ENCODE assay signal across 10 cellular contexts in genomic region chr11:114110948-114111347, GRCh38. TPM values are rescaled to one million over a fixed set of nuclear protein-coding genes. Genes with fewer than 3 reads are reported as not detected.
DNase-seq lines count a peak whose midpoint lies in the region; ATAC-seq and TF ChIP-seq lines count a peak whose summit lies in the region.
"Had no signal": no experiment of that assay in that cellular context is flagged by ENCODE, and none has a peak within 500 bp of the region (broad histone marks: within the 10 kb centered on the region; RNA-seq: fewer than 3 reads in every experiment).

No MANE protein-coding gene starts in this region.

- H3K36me3 Mint-ChIP-seq in activated naive CD8-positive, alpha-beta T cell treated with anti-CD3 and anti-CD28 coated beads, Interleukin-2, amount 50 U/mL, for 24 hours (ENCODE audit: low read depth) = no peaks in the 10 kb centered on the region
- no peaks in the 10 kb centered on the region for H3K36me3 Mint-ChIP-seq in T-cell
- no peaks in the 10 kb centered on the region for H3K36me3 Mint-ChIP-seq in endothelial cell (ENCODE audit: low read depth, unreplicated experiment)

- H3K27me3 Mint-ChIP-seq in activated naive CD8-positive, alpha-beta T cell treated with anti-CD3 and anti-CD28 coated beads, Interleukin-2, amount 50 U/mL, for 24 hours = peaks cover 8% of the 10 kb centered on the region
- H3K27me3 Mint-ChIP-seq in T-cell (peaks cover 19 to 21% of the 10 kb centered on the region in 2 donors), endothelial cell (ENCODE audit: unreplicated experiment) (peaks cover 1% of the 10 kb centered on the region)

- no peak for DNase-seq in activated naive CD8-positive, alpha-beta T cell treated with anti-CD3 and anti-CD28 coated beads, Interleukin-2, amount 50 U/mL, for 24 hours
- DNase-seq in fibroblast of pulmonary artery (ENCODE audit: low read depth) (peak; percentile 65), tibial artery (peak in 1 of 2 donors; percentile 78), epidermal melanocyte (ENCODE audit: insufficient read length, low spot score) (no peak), T-cell (no peak), endothelial cell (ENCODE audit: low spot score) (no peak)
- DNase-seq: DND-41, NCI-H1417 treated with DMSO at 0.1 percent for 48 hours, T-helper 1 cell had no signal

- H3K27ac ChIP-seq in neutrophil = peak overlapping the region; percentile 62
- peak overlapping the region; percentile 72 to 78 for H3K27ac ChIP-seq in tibial artery

- intact Hi-C loops in tibial artery (cut with DNase I; ENCODE audit: low total_unique reads) = no loop called here

- H3K9me3 ChIP-seq in neutrophil (no peaks in the 10 kb centered on the region), tibial artery (no peaks in the 10 kb centered on the region)

- TF ChIP-seq CTCF in fibroblast of pulmonary artery (IDR thresholded peaks at IDR 0.05; ENCODE audit: low read length, missing control alignments) = no peak
- no peak for TF ChIP-seq CTCF in neutrophil (IDR thresholded peaks at IDR 0.05)
- no peak for TF ChIP-seq CTCF in tibial artery (IDR thresholded peaks at IDR 0.05)
- TF ChIP-seq CTCF in endothelial cell (IDR thresholded peaks at IDR 0.05; ENCODE audit: unreplicated experiment) = no peak

- H3K4me3 Mint-ChIP-seq in activated naive CD8-positive, alpha-beta T cell treated with anti-CD3 and anti-CD28 coated beads, Interleukin-2, amount 50 U/mL, for 24 hours = peak overlapping the region; percentile 61
- H3K4me3 Mint-ChIP-seq in T-cell (peak overlapping the region in 1 of 3 donors; percentile 4), endothelial cell (ENCODE audit: unreplicated experiment) (no peak overlapping the region)

- peaks cover 23 to 33% of the 10 kb centered on the region in 2 experiments for H3K4me1 ChIP-seq in neutrophil (ENCODE audit: control insufficient read depth in 1 of 2, insufficient read depth in 1 of 2, low read depth in 1 of 2, low read length in 1 of 2)
- peaks cover 0 to 100% (median 90%) of the 10 kb centered on the region in 4 donors for H3K4me1 ChIP-seq in tibial artery

- POLR2A ChIA-PET in T-cell (lab: Charles Lee) = no interaction called here

- H3K9me3 Mint-ChIP-seq in activated naive CD8-positive, alpha-beta T cell treated with anti-CD3 and anti-CD28 coated beads, Interleukin-2, amount 50 U/mL, for 24 hours = no peaks in the 10 kb centered on the region
- H3K9me3 Mint-ChIP-seq in T-cell = no peaks in the 10 kb centered on the region
- no peaks in the 10 kb centered on the region for H3K9me3 Mint-ChIP-seq in endothelial cell (ENCODE audit: unreplicated experiment)

- H3K36me3 ChIP-seq in neutrophil = no peaks in the 10 kb centered on the region
- peaks cover 16 to 40% (median 23%) of the 10 kb centered on the region in 3 donors for H3K36me3 ChIP-seq in tibial artery

- ATAC-seq in activated naive CD8-positive, alpha-beta T cell treated with anti-CD3 and anti-CD28 coated beads, Interleukin-2, amount 50 U/mL, for 24 hours = no peak
- ATAC-seq in T-cell (replicated peaks in 1 of 4) = no peak

- H3K4me3 ChIP-seq in fibroblast of pulmonary artery (replicated peaks; ENCODE audit: low read depth, low read length) = peak overlapping the region; percentile 25
- peak overlapping the region; percentile 36 to 50 for H3K4me3 ChIP-seq in neutrophil (ENCODE audit: low read depth in 1 of 2, low read length in 1 of 2)
- peak overlapping the region; percentile 8 to 35 for H3K4me3 ChIP-seq in tibial artery

- H3K27me3 ChIP-seq in neutrophil (no peaks in the 10 kb centered on the region), tibial artery (no peaks in the 10 kb centered on the region)

- CTCF ChIA-PET in T-cell (lab: Charles Lee) = interaction anchor here (0.7 to 0.9 kb wide), 2 partner anchors 12 to 56 kb away, joined by 3 read pairs; no protein-coding TSS in a partner anchor

- peaks cover 23% of the 10 kb centered on the region for H3K4me1 Mint-ChIP-seq in activated naive CD8-positive, alpha-beta T cell treated with anti-CD3 and anti-CD28 coated beads, Interleukin-2, amount 50 U/mL, for 24 hours
- H3K4me1 Mint-ChIP-seq in T-cell (peaks cover 25 to 46% (median 28%) of the 10 kb centered on the region in 3 donors), endothelial cell (ENCODE audit: unreplicated experiment) (peaks cover 31% of the 10 kb centered on the region)

- H3K27ac Mint-ChIP-seq in activated naive CD8-positive, alpha-beta T cell treated with anti-CD3 and anti-CD28 coated beads, Interleukin-2, amount 50 U/mL, for 24 hours = no peak overlapping the region
- H3K27ac Mint-ChIP-seq in T-cell (no peak overlapping the region), endothelial cell (ENCODE audit: unreplicated experiment) (no peak overlapping the region)

RNA-seq across cellular contexts. Expression of gene ZBTB16, which starts 51.4 kb away (rescaled TPM):
- total RNA-seq in T-cell = 10 to 100 TPM in 3 of 5 donors, 1 to 10 TPM in 2; 8.3 to 20.5 (median 12.4) TPM
- 0.54 TPM for total RNA-seq in endothelial cell (ENCODE audit: unreplicated experiment)
